Comparison of ENCODE assay signal across 2 cellular contexts in genomic region chr2:233708942-233709341, GRCh38.
TF ChIP-seq lines count a peak whose summit lies in the region.

No MANE protein-coding gene starts in this region.

TF ChIP-seq in GM23338, 12 proteins besides CTCF, POLR2A, EP300 and RAD21:
- TF ChIP-seq NANOG (IDR thresholded peaks at IDR 0.05; ENCODE audit: borderline replicate concordance) (no peak), ETS1 (IDR thresholded peaks at IDR 0.05) (no peak), ZNF114 (CRISPR knock-in tag; IDR thresholded peaks at IDR 0.05) (no peak), ZNF462 (CRISPR knock-in tag; IDR thresholded peaks at IDR 0.05) (no peak), CREB1 (CRISPR knock-in tag; IDR thresholded peaks at IDR 0.05; ENCODE audit: low read depth) (no peak), ZNF331 (CRISPR knock-in tag; IDR thresholded peaks at IDR 0.05; ENCODE audit: low read depth) (no peak), EZH2 (IDR thresholded peaks at IDR 0.05; ENCODE audit: low read depth, unreplicated experiment) (no peak), STAT1 (IDR thresholded peaks at IDR 0.05; ENCODE audit: unreplicated experiment) (no peak), EZH2phosphoT487 (IDR thresholded peaks at IDR 0.05; ENCODE audit: unreplicated experiment) (no peak)
- TF ChIP-seq, protein P1, sequence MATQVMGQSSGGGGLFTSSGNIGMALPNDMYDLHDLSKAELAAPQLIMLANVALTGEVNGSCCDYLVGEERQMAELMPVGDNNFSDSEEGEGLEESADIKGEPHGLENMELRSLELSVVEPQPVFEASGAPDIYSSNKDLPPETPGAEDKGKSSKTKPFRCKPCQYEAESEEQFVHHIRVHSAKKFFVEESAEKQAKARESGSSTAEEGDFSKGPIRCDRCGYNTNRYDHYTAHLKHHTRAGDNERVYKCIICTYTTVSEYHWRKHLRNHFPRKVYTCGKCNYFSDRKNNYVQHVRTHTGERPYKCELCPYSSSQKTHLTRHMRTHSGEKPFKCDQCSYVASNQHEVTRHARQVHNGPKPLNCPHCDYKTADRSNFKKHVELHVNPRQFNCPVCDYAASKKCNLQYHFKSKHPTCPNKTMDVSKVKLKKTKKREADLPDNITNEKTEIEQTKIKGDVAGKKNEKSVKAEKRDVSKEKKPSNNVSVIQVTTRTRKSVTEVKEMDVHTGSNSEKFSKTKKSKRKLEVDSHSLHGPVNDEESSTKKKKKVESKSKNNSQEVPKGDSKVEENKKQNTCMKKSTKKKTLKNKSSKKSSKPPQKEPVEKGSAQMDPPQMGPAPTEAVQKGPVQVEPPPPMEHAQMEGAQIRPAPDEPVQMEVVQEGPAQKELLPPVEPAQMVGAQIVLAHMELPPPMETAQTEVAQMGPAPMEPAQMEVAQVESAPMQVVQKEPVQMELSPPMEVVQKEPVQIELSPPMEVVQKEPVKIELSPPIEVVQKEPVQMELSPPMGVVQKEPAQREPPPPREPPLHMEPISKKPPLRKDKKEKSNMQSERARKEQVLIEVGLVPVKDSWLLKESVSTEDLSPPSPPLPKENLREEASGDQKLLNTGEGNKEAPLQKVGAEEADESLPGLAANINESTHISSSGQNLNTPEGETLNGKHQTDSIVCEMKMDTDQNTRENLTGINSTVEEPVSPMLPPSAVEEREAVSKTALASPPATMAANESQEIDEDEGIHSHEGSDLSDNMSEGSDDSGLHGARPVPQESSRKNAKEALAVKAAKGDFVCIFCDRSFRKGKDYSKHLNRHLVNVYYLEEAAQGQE (IDR thresholded peaks at IDR 0.05; ENCODE audit: unreplicated experiment), result no peak

TF ChIP-seq in K562, 482 proteins besides CTCF, POLR2A, EP300 and RAD21:
- TF ChIP-seq RAD51 (IDR thresholded peaks at IDR 0.05; ENCODE audit: borderline replicate concordance, low read depth), result peak; percentile 79
- no peak for TF ChIP-seq PHB (CRISPR knock-in tag; IDR thresholded peaks at IDR 0.05)
- TF ChIP-seq, protein P2, sequence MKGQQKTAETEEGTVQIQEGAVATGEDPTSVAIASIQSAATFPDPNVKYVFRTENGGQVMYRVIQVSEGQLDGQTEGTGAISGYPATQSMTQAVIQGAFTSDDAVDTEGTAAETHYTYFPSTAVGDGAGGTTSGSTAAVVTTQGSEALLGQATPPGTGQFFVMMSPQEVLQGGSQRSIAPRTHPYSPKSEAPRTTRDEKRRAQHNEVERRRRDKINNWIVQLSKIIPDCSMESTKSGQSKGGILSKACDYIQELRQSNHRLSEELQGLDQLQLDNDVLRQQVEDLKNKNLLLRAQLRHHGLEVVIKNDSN (CRISPR knock-in tag; IDR thresholded peaks at IDR 0.05), result peak; percentile 60
- no peak for TF ChIP-seq SMARCA5 (IDR thresholded peaks at IDR 0.05)
- TF ChIP-seq CBFA2T2 (conservative IDR thresholded peaks at IDR 0.05), result 0 out of 2 replicates have a peak, but pooled peaks have one; percentile 4
- no peak for TF ChIP-seq CHD4 (IDR thresholded peaks at IDR 0.05; ENCODE audit: insufficient read depth, insufficient replicate concordance, low read depth, low read length, poor library complexity, severe bottlenecking)
- no peak for TF ChIP-seq FOXP4 (CRISPR knock-in tag; IDR thresholded peaks at IDR 0.05; ENCODE audit: borderline replicate concordance)
- no peak for TF ChIP-seq HDAC6 (IDR thresholded peaks at IDR 0.05; ENCODE audit: low read depth, low read length)
- TF ChIP-seq, protein P3, sequence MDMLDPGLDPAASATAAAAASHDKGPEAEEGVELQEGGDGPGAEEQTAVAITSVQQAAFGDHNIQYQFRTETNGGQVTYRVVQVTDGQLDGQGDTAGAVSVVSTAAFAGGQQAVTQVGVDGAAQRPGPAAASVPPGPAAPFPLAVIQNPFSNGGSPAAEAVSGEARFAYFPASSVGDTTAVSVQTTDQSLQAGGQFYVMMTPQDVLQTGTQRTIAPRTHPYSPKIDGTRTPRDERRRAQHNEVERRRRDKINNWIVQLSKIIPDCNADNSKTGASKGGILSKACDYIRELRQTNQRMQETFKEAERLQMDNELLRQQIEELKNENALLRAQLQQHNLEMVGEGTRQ (CRISPR knock-in tag; IDR thresholded peaks at IDR 0.05), result peak; percentile 79
- TF ChIP-seq ZNF696 (CRISPR knock-in tag; conservative IDR thresholded peaks at IDR 0.05), result no peak
- no peak for TF ChIP-seq SMC3 (conservative IDR thresholded peaks at IDR 0.05; ENCODE audit: insufficient read depth, low read depth, low read length)
- TF ChIP-seq BRCA1 (IDR thresholded peaks at IDR 0.05), result no peak
- TF ChIP-seq BRCA1 (CRISPR knock-in tag; IDR thresholded peaks at IDR 0.05), result no peak
